ENCODE assay signal across 1 cellular context in the genomic region with DNA sequence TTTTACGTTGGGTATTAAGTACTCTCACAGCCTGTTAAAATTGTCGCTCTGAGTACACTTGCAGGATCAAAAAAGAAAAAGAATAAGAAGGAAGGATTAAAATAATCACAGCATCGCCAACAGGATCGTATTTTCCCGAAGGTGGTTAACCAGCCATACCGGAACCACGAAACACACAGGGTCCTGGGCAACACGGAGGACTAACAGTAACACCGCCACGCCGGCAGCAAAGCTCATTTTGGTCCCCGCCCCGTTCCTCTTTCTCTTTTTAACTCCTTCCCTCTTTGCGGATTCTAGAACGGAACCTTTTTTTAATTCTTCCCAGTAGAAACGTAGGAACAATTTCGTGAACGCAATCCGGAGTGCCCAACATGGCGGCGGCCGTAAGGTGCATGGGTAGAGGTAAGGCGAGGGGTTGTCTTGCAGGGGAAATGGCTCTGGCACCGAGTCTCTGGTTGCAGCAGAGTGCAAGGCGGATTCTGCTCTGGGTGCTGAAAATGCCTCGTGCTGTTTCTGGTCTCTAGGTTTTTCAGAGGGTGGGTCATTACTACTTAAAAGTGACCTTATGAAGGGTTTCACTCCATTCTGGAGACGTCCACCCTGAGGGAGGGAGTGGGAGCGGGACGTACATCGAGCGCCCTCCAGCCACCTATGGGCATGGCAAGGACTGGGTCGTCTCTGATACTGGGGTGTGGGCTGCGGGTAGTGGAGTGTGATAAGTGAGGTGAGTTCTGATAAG.
TF ChIP-seq lines count a peak whose summit lies in the region.

TSS of gene MRPL1 (plus strand) at position 353 of the 739 bp plus-strand sequence. CDS start at position 372, 19 bp downstream.

TF ChIP-seq in H1, 55 proteins besides CTCF, POLR2A, EP300 and RAD21:
- TF ChIP-seq SAP30 (IDR thresholded peaks at IDR 0.05; ENCODE audit: insufficient read depth, insufficient replicate concordance, low read length) = peak; percentile 50
- no peak for TF ChIP-seq SP2 (IDR thresholded peaks at IDR 0.05; ENCODE audit: low read length)
- TF ChIP-seq, protein P1, sequence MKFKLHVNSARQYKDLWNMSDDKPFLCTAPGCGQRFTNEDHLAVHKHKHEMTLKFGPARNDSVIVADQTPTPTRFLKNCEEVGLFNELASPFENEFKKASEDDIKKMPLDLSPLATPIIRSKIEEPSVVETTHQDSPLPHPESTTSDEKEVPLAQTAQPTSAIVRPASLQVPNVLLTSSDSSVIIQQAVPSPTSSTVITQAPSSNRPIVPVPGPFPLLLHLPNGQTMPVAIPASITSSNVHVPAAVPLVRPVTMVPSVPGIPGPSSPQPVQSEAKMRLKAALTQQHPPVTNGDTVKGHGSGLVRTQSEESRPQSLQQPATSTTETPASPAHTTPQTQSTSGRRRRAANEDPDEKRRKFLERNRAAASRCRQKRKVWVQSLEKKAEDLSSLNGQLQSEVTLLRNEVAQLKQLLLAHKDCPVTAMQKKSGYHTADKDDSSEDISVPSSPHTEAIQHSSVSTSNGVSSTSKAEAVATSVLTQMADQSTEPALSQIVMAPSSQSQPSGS (IDR thresholded peaks at IDR 0.05; ENCODE audit: low read length) = peak; percentile 74; the same call in 1 of the 2 replicates
- TF ChIP-seq RBBP5 (IDR thresholded peaks at IDR 0.05; ENCODE audit: borderline replicate concordance, low read depth, low read length) = no peak; the same call in 1 of the 2 replicates
- TF ChIP-seq CBX8 (IDR thresholded peaks at IDR 0.05; ENCODE audit: borderline replicate concordance, low read depth, low read length) = no peak
- no peak for TF ChIP-seq NRF1 (IDR thresholded peaks at IDR 0.05; ENCODE audit: low read depth, low read length)
- no peak for TF ChIP-seq HDAC2 (IDR thresholded peaks at IDR 0.05; ENCODE audit: borderline replicate concordance in 1 of 2, low read depth in 2 of 2, low read length in 2 of 2)
- peak; percentile 96 for TF ChIP-seq TBP (IDR thresholded peaks at IDR 0.05; ENCODE audit: low read depth, low read length)
- no peak for TF ChIP-seq BRCA1 (IDR thresholded peaks at IDR 0.05; ENCODE audit: low read depth, low read length)
- TF ChIP-seq CHD2 (IDR thresholded peaks at IDR 0.05; ENCODE audit: low read length) = no peak
- TF ChIP-seq MAX (IDR thresholded peaks at IDR 0.05) = peak; percentile 80; the same call in 1 of the 2 replicates
- TF ChIP-seq TAF1 (IDR thresholded peaks at IDR 0.05; ENCODE audit: low read depth, low read length) = peak; percentile 100
- TF ChIP-seq CBX5 (IDR thresholded peaks at IDR 0.05; ENCODE audit: low read depth, low read length) = no peak
- TF ChIP-seq YY1 (IDR thresholded peaks at IDR 0.05; ENCODE audit: low read depth, low read length) = peak; percentile 99
- TF ChIP-seq GTF2F1 (IDR thresholded peaks at IDR 0.05; ENCODE audit: borderline replicate concordance, low read depth, low read length) = no peak
- TF ChIP-seq KDM4A (IDR thresholded peaks at IDR 0.05; ENCODE audit: low read depth, low read length, severe bottlenecking) = no peak
- no peak for TF ChIP-seq TCF12 (IDR thresholded peaks at IDR 0.05; ENCODE audit: low read depth, low read length)
- TF ChIP-seq TAF7 (optimal IDR thresholded peaks at IDR 0.05; ENCODE audit: borderline replicate concordance, low read depth, low read length) = peak; percentile 94
- TF ChIP-seq USF2 (IDR thresholded peaks at IDR 0.05; ENCODE audit: low read length) = no peak
- peak; percentile 23 to 84; a peak in 2 of 4 replicates for TF ChIP-seq SIN3A (conservative IDR thresholded peaks at IDR 0.05 in 1 of 2, IDR thresholded peaks at IDR 0.05 in 1 of 2; ENCODE audit: low read depth in 1 of 2, low read length in 2 of 2)
- TF ChIP-seq TEAD4 (IDR thresholded peaks at IDR 0.05; ENCODE audit: low read depth, low read length) = peak; percentile 55; the same call in 1 of the 2 replicates
- peak; percentile 89 for TF ChIP-seq PHF8 (conservative IDR thresholded peaks at IDR 0.05; ENCODE audit: low read depth, low read length)
- TF ChIP-seq EGR1 (IDR thresholded peaks at IDR 0.05; ENCODE audit: borderline replicate concordance, low read depth, low read length) = no peak
- no peak for TF ChIP-seq BACH1 (IDR thresholded peaks at IDR 0.05; ENCODE audit: low read length)
- TF ChIP-seq SUZ12 (IDR thresholded peaks at IDR 0.05; ENCODE audit: low read length) = no peak
- TF ChIP-seq MAFK (IDR thresholded peaks at IDR 0.05; ENCODE audit: low read depth, low read length) = no peak
- TF ChIP-seq EZH2 (IDR thresholded peaks at IDR 0.05; ENCODE audit: low read depth, low read length, severe bottlenecking) = no peak
- TF ChIP-seq KDM5A (IDR thresholded peaks at IDR 0.05; ENCODE audit: low read length) = peak; percentile 93
- no peak for TF ChIP-seq POU5F1 (IDR thresholded peaks at IDR 0.05; ENCODE audit: low read depth, low read length)
- no peak for TF ChIP-seq RXRA (IDR thresholded peaks at IDR 0.05; ENCODE audit: insufficient read depth, low read depth, low read length)
- no peak for TF ChIP-seq RNF2 (IDR thresholded peaks at IDR 0.05; ENCODE audit: borderline replicate concordance, low read depth, low read length, missing control alignments, poor library complexity, severe bottlenecking)
- TF ChIP-seq SIX5 (IDR thresholded peaks at IDR 0.05; ENCODE audit: low read depth, low read length) = peak; percentile 16; the same call in 1 of the 2 replicates
- no peak for TF ChIP-seq HDAC6 (IDR thresholded peaks at IDR 0.05; ENCODE audit: low read depth, low read length)
- TF ChIP-seq JUN (IDR thresholded peaks at IDR 0.05; ENCODE audit: low read depth, low read length) = no peak
- no peak for TF ChIP-seq NANOG (IDR thresholded peaks at IDR 0.05; ENCODE audit: insufficient read depth, low read depth, low read length, poor library complexity, severe bottlenecking)
- no peak for TF ChIP-seq ATF3 (IDR thresholded peaks at IDR 0.05; ENCODE audit: insufficient read depth, low read depth, low read length)
- peak; percentile 47 for TF ChIP-seq E2F6 (IDR thresholded peaks at IDR 0.05)
- TF ChIP-seq SP1 (IDR thresholded peaks at IDR 0.05; ENCODE audit: low read depth, low read length) = peak; percentile 71; the same call in 1 of the 2 replicates
- no peak for TF ChIP-seq KDM1A (IDR thresholded peaks at IDR 0.05; ENCODE audit: borderline replicate concordance, low read length)
- TF ChIP-seq, protein P2, sequence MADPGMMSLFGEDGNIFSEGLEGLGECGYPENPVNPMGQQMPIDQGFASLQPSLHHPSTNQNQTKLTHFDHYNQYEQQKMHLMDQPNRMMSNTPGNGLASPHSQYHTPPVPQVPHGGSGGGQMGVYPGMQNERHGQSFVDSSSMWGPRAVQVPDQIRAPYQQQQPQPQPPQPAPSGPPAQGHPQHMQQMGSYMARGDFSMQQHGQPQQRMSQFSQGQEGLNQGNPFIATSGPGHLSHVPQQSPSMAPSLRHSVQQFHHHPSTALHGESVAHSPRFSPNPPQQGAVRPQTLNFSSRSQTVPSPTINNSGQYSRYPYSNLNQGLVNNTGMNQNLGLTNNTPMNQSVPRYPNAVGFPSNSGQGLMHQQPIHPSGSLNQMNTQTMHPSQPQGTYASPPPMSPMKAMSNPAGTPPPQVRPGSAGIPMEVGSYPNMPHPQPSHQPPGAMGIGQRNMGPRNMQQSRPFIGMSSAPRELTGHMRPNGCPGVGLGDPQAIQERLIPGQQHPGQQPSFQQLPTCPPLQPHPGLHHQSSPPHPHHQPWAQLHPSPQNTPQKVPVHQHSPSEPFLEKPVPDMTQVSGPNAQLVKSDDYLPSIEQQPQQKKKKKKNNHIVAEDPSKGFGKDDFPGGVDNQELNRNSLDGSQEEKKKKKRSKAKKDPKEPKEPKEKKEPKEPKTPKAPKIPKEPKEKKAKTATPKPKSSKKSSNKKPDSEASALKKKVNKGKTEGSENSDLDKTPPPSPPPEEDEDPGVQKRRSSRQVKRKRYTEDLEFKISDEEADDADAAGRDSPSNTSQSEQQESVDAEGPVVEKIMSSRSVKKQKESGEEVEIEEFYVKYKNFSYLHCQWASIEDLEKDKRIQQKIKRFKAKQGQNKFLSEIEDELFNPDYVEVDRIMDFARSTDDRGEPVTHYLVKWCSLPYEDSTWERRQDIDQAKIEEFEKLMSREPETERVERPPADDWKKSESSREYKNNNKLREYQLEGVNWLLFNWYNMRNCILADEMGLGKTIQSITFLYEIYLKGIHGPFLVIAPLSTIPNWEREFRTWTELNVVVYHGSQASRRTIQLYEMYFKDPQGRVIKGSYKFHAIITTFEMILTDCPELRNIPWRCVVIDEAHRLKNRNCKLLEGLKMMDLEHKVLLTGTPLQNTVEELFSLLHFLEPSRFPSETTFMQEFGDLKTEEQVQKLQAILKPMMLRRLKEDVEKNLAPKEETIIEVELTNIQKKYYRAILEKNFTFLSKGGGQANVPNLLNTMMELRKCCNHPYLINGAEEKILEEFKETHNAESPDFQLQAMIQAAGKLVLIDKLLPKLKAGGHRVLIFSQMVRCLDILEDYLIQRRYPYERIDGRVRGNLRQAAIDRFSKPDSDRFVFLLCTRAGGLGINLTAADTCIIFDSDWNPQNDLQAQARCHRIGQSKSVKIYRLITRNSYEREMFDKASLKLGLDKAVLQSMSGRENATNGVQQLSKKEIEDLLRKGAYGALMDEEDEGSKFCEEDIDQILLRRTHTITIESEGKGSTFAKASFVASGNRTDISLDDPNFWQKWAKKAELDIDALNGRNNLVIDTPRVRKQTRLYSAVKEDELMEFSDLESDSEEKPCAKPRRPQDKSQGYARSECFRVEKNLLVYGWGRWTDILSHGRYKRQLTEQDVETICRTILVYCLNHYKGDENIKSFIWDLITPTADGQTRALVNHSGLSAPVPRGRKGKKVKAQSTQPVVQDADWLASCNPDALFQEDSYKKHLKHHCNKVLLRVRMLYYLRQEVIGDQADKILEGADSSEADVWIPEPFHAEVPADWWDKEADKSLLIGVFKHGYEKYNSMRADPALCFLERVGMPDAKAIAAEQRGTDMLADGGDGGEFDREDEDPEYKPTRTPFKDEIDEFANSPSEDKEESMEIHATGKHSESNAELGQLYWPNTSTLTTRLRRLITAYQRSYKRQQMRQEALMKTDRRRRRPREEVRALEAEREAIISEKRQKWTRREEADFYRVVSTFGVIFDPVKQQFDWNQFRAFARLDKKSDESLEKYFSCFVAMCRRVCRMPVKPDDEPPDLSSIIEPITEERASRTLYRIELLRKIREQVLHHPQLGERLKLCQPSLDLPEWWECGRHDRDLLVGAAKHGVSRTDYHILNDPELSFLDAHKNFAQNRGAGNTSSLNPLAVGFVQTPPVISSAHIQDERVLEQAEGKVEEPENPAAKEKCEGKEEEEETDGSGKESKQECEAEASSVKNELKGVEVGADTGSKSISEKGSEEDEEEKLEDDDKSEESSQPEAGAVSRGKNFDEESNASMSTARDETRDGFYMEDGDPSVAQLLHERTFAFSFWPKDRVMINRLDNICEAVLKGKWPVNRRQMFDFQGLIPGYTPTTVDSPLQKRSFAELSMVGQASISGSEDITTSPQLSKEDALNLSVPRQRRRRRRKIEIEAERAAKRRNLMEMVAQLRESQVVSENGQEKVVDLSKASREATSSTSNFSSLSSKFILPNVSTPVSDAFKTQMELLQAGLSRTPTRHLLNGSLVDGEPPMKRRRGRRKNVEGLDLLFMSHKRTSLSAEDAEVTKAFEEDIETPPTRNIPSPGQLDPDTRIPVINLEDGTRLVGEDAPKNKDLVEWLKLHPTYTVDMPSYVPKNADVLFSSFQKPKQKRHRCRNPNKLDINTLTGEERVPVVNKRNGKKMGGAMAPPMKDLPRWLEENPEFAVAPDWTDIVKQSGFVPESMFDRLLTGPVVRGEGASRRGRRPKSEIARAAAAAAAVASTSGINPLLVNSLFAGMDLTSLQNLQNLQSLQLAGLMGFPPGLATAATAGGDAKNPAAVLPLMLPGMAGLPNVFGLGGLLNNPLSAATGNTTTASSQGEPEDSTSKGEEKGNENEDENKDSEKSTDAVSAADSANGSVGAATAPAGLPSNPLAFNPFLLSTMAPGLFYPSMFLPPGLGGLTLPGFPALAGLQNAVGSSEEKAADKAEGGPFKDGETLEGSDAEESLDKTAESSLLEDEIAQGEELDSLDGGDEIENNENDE (IDR thresholded peaks at IDR 0.05; ENCODE audit: insufficient replicate concordance, low read length) = peak; percentile 70
- TF ChIP-seq SRF (IDR thresholded peaks at IDR 0.05; ENCODE audit: low read depth, low read length) = no peak
- TF ChIP-seq ASH2L (IDR thresholded peaks at IDR 0.05; ENCODE audit: low read length) = peak; percentile 96
- TF ChIP-seq FOSL1 (IDR thresholded peaks at IDR 0.05; ENCODE audit: insufficient read depth, low read depth, low read length) = no peak
- no peak for TF ChIP-seq ZNF274 (IDR thresholded peaks at IDR 0.05; ENCODE audit: borderline replicate concordance, extremely low read depth, low read length)
- TF ChIP-seq CREB1 (IDR thresholded peaks at IDR 0.05) = peak; percentile 59
- TF ChIP-seq RFX5 (IDR thresholded peaks at IDR 0.05; ENCODE audit: borderline replicate concordance, low read depth, low read length) = no peak
- TF ChIP-seq BCL11A (IDR thresholded peaks at IDR 0.05; ENCODE audit: low read depth in 2 of 2, low read length in 2 of 2) = no peak
- TF ChIP-seq CEBPB (IDR thresholded peaks at IDR 0.05; ENCODE audit: low read depth, low read length) = peak; percentile 20; the same call in 1 of the 2 replicates
- TF ChIP-seq SP4 (IDR thresholded peaks at IDR 0.05; ENCODE audit: low read length) = no peak
- TF ChIP-seq CHD1 (IDR thresholded peaks at IDR 0.05; ENCODE audit: low read depth, low read length) = no peak
- TF ChIP-seq CTBP2 (IDR thresholded peaks at IDR 0.05; ENCODE audit: borderline replicate concordance, insufficient read depth, insufficient read length, low read length) = no peak
- peak; percentile 95 for TF ChIP-seq POLR2AphosphoS5 (IDR thresholded peaks at IDR 0.05; ENCODE audit: low read depth, low read length)
- TF ChIP-seq JUND (IDR thresholded peaks at IDR 0.05; ENCODE audit: low read length) = no peak
- TF ChIP-seq SIRT6 (IDR thresholded peaks at IDR 0.05; ENCODE audit: low read length) = no peak
- TF ChIP-seq GABPA (IDR thresholded peaks at IDR 0.05; ENCODE audit: borderline replicate concordance, insufficient read depth, low read length) = peak; percentile 90
